Comparison of ENCODE assay signal across 25 cellular contexts in genomic region chr5:130045334-130045733, GRCh38.
A peak's percentile ranks its signal among the peaks of the same experiment; 100 is the strongest.
DNase-seq lines count a peak whose midpoint lies in the region; ATAC-seq and TF ChIP-seq lines count a peak whose summit lies in the region.
"Had no signal": no experiment of that assay in that cellular context is flagged by ENCODE, and none has a peak within 500 bp of the region (broad histone marks: within the 10 kb centered on the region; RNA-seq: fewer than 3 reads in every experiment).

No MANE protein-coding gene starts in this region.

- peaks cover 9% of the 10 kb centered on the region; the same call in 1 of the 2 replicates for H3K4me1 ChIP-seq in OCI-LY3 (ENCODE audit: low read length)
- H3K4me1 ChIP-seq: gastroesophageal sphincter had no signal

- no peak overlapping the region for H2AFZ ChIP-seq in OCI-LY3 (ENCODE audit: low read depth, low read length)

- no peaks in the 10 kb centered on the region for H4K20me1 ChIP-seq in OCI-LY3 (ENCODE audit: insufficient read depth, low read length)

- H3K27ac ChIP-seq in OCI-LY3 (ENCODE audit: low read length) = no peak overlapping the region
- H3K27ac ChIP-seq: gastroesophageal sphincter, ovary, thoracic aorta had no signal

- no peaks in the 10 kb centered on the region for H3K79me2 ChIP-seq in OCI-LY3 (ENCODE audit: low read length)

- DNase-seq in HCEC 1CT = peak; percentile 72
- DNase-seq in fibroblast of gingiva (ENCODE audit: low read depth) = peak; percentile 10
- DNase-seq in stimulated activated effector memory CD8-positive, alpha-beta T cell treated with anti-CD3 and anti-CD28 coated beads, Interleukin-12 subunit alpha, Interleukin-12 subunit beta, amount 100 ng/mL, for 72 hours (ENCODE audit: low spot score in 2 of 2) = no peak
- DNase-seq in H7 = no peak
- no peak for DNase-seq in kidney glomerular epithelial cell (lab: John Stamatoyannopoulos, UW)
- DNase-seq: activated CD4-positive, alpha-beta T cell treated with anti-CD3 and anti-CD28 coated beads, Interleukin-2, amount 50 U/mL, for 4 hours; activated CD8-positive, alpha-beta memory T cell treated with anti-CD3 and anti-CD28 coated beads, Interleukin-2, amount 50 U/mL, for 48 hours; CD4-positive, CD25-positive, alpha-beta regulatory T cell; cerebellar nuclear complex; hypothalamus; natural killer cell; NCI-H1092 treated with DMSO at 0.1 percent for 48 hours; NCI-H2029; ovary; Right ventricle myocardium superior; stimulated activated CD4-positive, alpha-beta T cell treated with anti-CD3 and anti-CD28 coated beads, Interleukin-2, amount 100 ng/mL, for 48 hours; stimulated activated naive CD4-positive, alpha-beta T cell treated with Interleukin-2 at 50 U/mL for 16 hours; T1000 had no signal

- H3K36me3 ChIP-seq in OCI-LY3 (replicated peaks; ENCODE audit: low read depth, low read length) (no peaks in the 10 kb centered on the region), H7 (replicated peaks; ENCODE audit: control insufficient read depth, insufficient read depth, low read length) (no peaks in the 10 kb centered on the region)
- H3K36me3 ChIP-seq: gastroesophageal sphincter, ovary, thoracic aorta had no signal

- no peaks in the 10 kb centered on the region for H3K9me3 ChIP-seq in OCI-LY3 (ENCODE audit: insufficient read depth, low read length)
- H3K9me3 ChIP-seq: gastroesophageal sphincter, ovary, thoracic aorta had no signal

- no peaks in the 10 kb centered on the region for H3K9me3 Mint-ChIP-seq in stimulated activated effector memory CD8-positive, alpha-beta T cell treated with anti-CD3 and anti-CD28 coated beads, Interleukin-12 subunit alpha, Interleukin-12 subunit beta, amount 100 ng/mL, for 72 hours
- H3K9me3 Mint-ChIP-seq: activated T-helper 17 cell treated with anti-CD3 and anti-CD28 coated beads, Interleukin-2, amount 50 U/mL, for 72 hours; WTC11 had no signal

- no peak overlapping the region for H3K9ac ChIP-seq in OCI-LY3 (ENCODE audit: low read length)

- TF ChIP-seq CTCF in OCI-LY3 (IDR thresholded peaks at IDR 0.05; ENCODE audit: low read depth, low read length) = no peak

- peak; percentile 55 for ATAC-seq in stimulated activated effector memory CD8-positive, alpha-beta T cell treated with anti-CD3 and anti-CD28 coated beads, Interleukin-12 subunit alpha, Interleukin-12 subunit beta, amount 100 ng/mL, for 72 hours
- no peak for ATAC-seq in GM18511 (IDR thresholded peaks at IDR 0.05; ENCODE audit: unreplicated experiment)
- ATAC-seq: activated naive CD4-positive, alpha-beta T cell treated with anti-CD3 and anti-CD28 coated beads, Interleukin-2, amount 50 U/mL, for 72 hours; activated T-helper 17 cell treated with anti-CD3 and anti-CD28 coated beads, Interleukin-2, amount 50 U/mL, for 72 hours; gastroesophageal sphincter; WTC11 had no signal

- H3K4me2 ChIP-seq in OCI-LY3 (ENCODE audit: low read length) = 0 out of 2 replicates have a peak overlapping the region, but pooled peaks have one; percentile 14

- no peaks in the 10 kb centered on the region for H3K27me3 ChIP-seq in OCI-LY3 (ENCODE audit: low read depth, low read length)
- no peaks in the 10 kb centered on the region for H3K27me3 ChIP-seq in H7 (ENCODE audit: control insufficient read depth, insufficient read depth, low read length)
- H3K27me3 ChIP-seq: gastroesophageal sphincter, ovary had no signal

- H3K4me3 ChIP-seq in OCI-LY3 (ENCODE audit: low read length) (no peak overlapping the region), H7 (ENCODE audit: insufficient read depth, low read depth, low read length) (no peak overlapping the region)
- H3K4me3 ChIP-seq: gastroesophageal sphincter, ovary, thoracic aorta had no signal

- H3K4me1 Mint-ChIP-seq in stimulated activated effector memory CD8-positive, alpha-beta T cell treated with anti-CD3 and anti-CD28 coated beads, Interleukin-12 subunit alpha, Interleukin-12 subunit beta, amount 100 ng/mL, for 72 hours = no peaks in the 10 kb centered on the region
- H3K4me1 Mint-ChIP-seq: activated T-helper 17 cell treated with anti-CD3 and anti-CD28 coated beads, Interleukin-2, amount 50 U/mL, for 72 hours; CD4-positive, CD25-positive, alpha-beta regulatory T cell; natural killer cell; WTC11 had no signal

- H3K36me3 Mint-ChIP-seq in stimulated activated effector memory CD8-positive, alpha-beta T cell treated with anti-CD3 and anti-CD28 coated beads, Interleukin-12 subunit alpha, Interleukin-12 subunit beta, amount 100 ng/mL, for 72 hours = no peaks in the 10 kb centered on the region
- H3K36me3 Mint-ChIP-seq: activated naive CD4-positive, alpha-beta T cell treated with anti-CD3 and anti-CD28 coated beads, Interleukin-2, amount 50 U/mL, for 72 hours; CD4-positive, CD25-positive, alpha-beta regulatory T cell; natural killer cell; WTC11 had no signal

- no peak overlapping the region for H3K27ac Mint-ChIP-seq in stimulated activated effector memory CD8-positive, alpha-beta T cell treated with anti-CD3 and anti-CD28 coated beads, Interleukin-12 subunit alpha, Interleukin-12 subunit beta, amount 100 ng/mL, for 72 hours
- H3K27ac Mint-ChIP-seq: activated naive CD4-positive, alpha-beta T cell treated with anti-CD3 and anti-CD28 coated beads, Interleukin-2, amount 50 U/mL, for 72 hours; activated T-helper 17 cell treated with anti-CD3 and anti-CD28 coated beads, Interleukin-2, amount 50 U/mL, for 72 hours; CD4-positive, CD25-positive, alpha-beta regulatory T cell; natural killer cell; WTC11 had no signal

- H3K4me3 Mint-ChIP-seq in stimulated activated effector memory CD8-positive, alpha-beta T cell treated with anti-CD3 and anti-CD28 coated beads, Interleukin-12 subunit alpha, Interleukin-12 subunit beta, amount 100 ng/mL, for 72 hours = no peak overlapping the region
- H3K4me3 Mint-ChIP-seq: activated T-helper 17 cell treated with anti-CD3 and anti-CD28 coated beads, Interleukin-2, amount 50 U/mL, for 72 hours; CD4-positive, CD25-positive, alpha-beta regulatory T cell; natural killer cell; WTC11 had no signal

Comparison
In these comparisons a context has a peak if more than half of its experiments do, and no peak if none do; other contexts are left out.
1. DNase-seq: peak in HCEC 1CT (single experiment) and fibroblast of gingiva (single experiment); none in stimulated activated effector memory CD8-positive, alpha-beta T cell treated with anti-CD3 and anti-CD28 coated beads, Interleukin-12 subunit alpha, Interleukin-12 subunit beta, amount 100 ng/mL, for 72 hours (0 of 2), H7 (single experiment) and kidney glomerular epithelial cell (single experiment).